In genomic region chr3:52253314-52254260, GRCh38 we compare ENCODE assay signal across 9 cellular contexts. TPM values are rescaled to one million over a fixed set of nuclear protein-coding genes. Genes with fewer than 3 reads are reported as not detected.
A peak's percentile ranks its signal among the peaks of the same experiment; 100 is the strongest.
DNase-seq lines count a peak whose midpoint lies in the region; ATAC-seq and TF ChIP-seq lines count a peak whose summit lies in the region.
"Had no signal": no experiment of that assay in that cellular context is flagged by ENCODE, and none has a peak within 500 bp of the region (broad histone marks: within the 10 kb centered on the region; RNA-seq: fewer than 3 reads in every experiment).

No MANE protein-coding gene starts in this region.

- H3K27ac Mint-ChIP-seq in CD8-positive, alpha-beta T cell: peak overlapping the region; percentile 100
- peak overlapping the region; percentile 99 for H3K27ac Mint-ChIP-seq in activated CD8-positive, alpha-beta T cell treated with anti-CD3 and anti-CD28 coated beads for 36 hours

- 36 to 55% methylated on average over 11 of the region's 11 CpGs for WGBS in esophagus, 2 donors

- H3K4me3 ChIP-seq in CD8-positive, alpha-beta T cell (ENCODE audit: low read depth, low read length): peak overlapping the region; percentile 32
- H3K4me3 ChIP-seq in esophagus (ENCODE audit: low read depth in 1 of 2, low read length in 2 of 2) (no peak overlapping the region), skin epidermis (no peak overlapping the region)

- H3K9me3 Mint-ChIP-seq in CD8-positive, alpha-beta T cell: no peaks in the 10 kb centered on the region
- H3K9me3 Mint-ChIP-seq in activated CD8-positive, alpha-beta T cell treated with anti-CD3 and anti-CD28 coated beads for 36 hours: no peaks in the 10 kb centered on the region

- no peak for TF ChIP-seq CTCF in CD8-positive, alpha-beta T cell (IDR thresholded peaks at IDR 0.05)
- no peak for TF ChIP-seq CTCF in activated CD8-positive, alpha-beta T cell treated with anti-CD3 and anti-CD28 coated beads for 36 hours (IDR thresholded peaks at IDR 0.05)

- H3K9me3 ChIP-seq in CD8-positive, alpha-beta T cell (ENCODE audit: low read length): no peaks in the 10 kb centered on the region
- no peaks in the 10 kb centered on the region for H3K9me3 ChIP-seq in esophagus (ENCODE audit: control insufficient read depth in 2 of 2, insufficient read depth in 1 of 2, low read depth in 1 of 2, low read length in 1 of 2)

- peak; percentile 86 for ATAC-seq in CD8-positive, alpha-beta T cell
- ATAC-seq in GM21528 (IDR thresholded peaks at IDR 0.05; ENCODE audit: low FRiP score, unreplicated experiment): peak; percentile 89
- ATAC-seq in activated CD8-positive, alpha-beta T cell treated with anti-CD3 and anti-CD28 coated beads for 36 hours: peak; percentile 88

- intact Hi-C loops in CD8-positive, alpha-beta T cell (cut with DNase I, micrococcal nuclease): loop anchor here (1.0 to 2.0 kb wide), 5 partner anchors 8 to 25 kb away; partner anchors contain the start of genes TWF2 (in 2 of the 2), WDR82 (in 2 of the 2) and PPM1M (in 1 of the 2)
- intact Hi-C loops in activated CD8-positive, alpha-beta T cell treated with anti-CD3 and anti-CD28 coated beads for 36 hours (cut with micrococcal nuclease): no loop called here

- DNase-seq in CD8-positive, alpha-beta T cell: peak; percentile 70 to 97 (median 83)
- peak; percentile 85 for DNase-seq in KG1 (lab: John Stamatoyannopoulos, UW)
- DNase-seq in activated CD8-positive, alpha-beta T cell treated with anti-CD3 and anti-CD28 coated beads for 36 hours: peak; percentile 96
- no peak for DNase-seq in kidney glomerular epithelial cell (lab: John Stamatoyannopoulos, UW)
- DNase-seq in NCI-H524 (lab: John Stamatoyannopoulos, UW): no peak

- peaks cover 48% of the 10 kb centered on the region for H3K36me3 ChIP-seq in CD8-positive, alpha-beta T cell (ENCODE audit: insufficient read depth, low read length)
- H3K36me3 ChIP-seq in esophagus (ENCODE audit: control insufficient read depth in 2 of 2, insufficient read depth in 2 of 2, low read length in 1 of 2): peaks cover 19 to 43% of the 10 kb centered on the region in 2 donors

- H3K4me3 Mint-ChIP-seq in CD8-positive, alpha-beta T cell: peak overlapping the region; percentile 84
- H3K4me3 Mint-ChIP-seq in activated CD8-positive, alpha-beta T cell treated with anti-CD3 and anti-CD28 coated beads for 36 hours: peak overlapping the region; percentile 70

- H3K27ac ChIP-seq in CD8-positive, alpha-beta T cell (ENCODE audit: low read depth, low read length): peak overlapping the region; percentile 76
- H3K27ac ChIP-seq in esophagus (ENCODE audit: low read depth in 2 of 2, low read length in 1 of 2) (peak overlapping the region; percentile 89 to 92), skin epidermis (peak overlapping the region in 20 of 21 experiments; percentile 9 to 95 (median 77))

- H3K36me3 Mint-ChIP-seq in CD8-positive, alpha-beta T cell: peaks cover 85% of the 10 kb centered on the region
- H3K36me3 Mint-ChIP-seq in activated CD8-positive, alpha-beta T cell treated with anti-CD3 and anti-CD28 coated beads for 36 hours (ENCODE audit: low read depth): peaks cover 84% of the 10 kb centered on the region

- CTCF ChIA-PET in CD8-positive, alpha-beta T cell (lab: Charles Lee): interaction anchor here (1.3 to 29.3 kb wide), 9 partner anchors 8 to 280 kb away, joined by 3 to 622 read pairs (median 23); partner anchors contain the start of genes ABHD14B, GLYCTK, PPM1M and TWF2
- CTCF ChIA-PET in activated CD8-positive, alpha-beta T cell treated with anti-CD3 and anti-CD28 coated beads for 36 hours (lab: Charles Lee): interaction anchor here (1.0 to 3.6 kb wide), 13 partner anchors 9 to 85 kb away, joined by 3 to 25 read pairs (median 13); partner anchors contain the start of genes TWF2 and WDR82

- no peaks in the 10 kb centered on the region for H3K27me3 ChIP-seq in CD8-positive, alpha-beta T cell (ENCODE audit: insufficient read depth, low read length)
- no peaks in the 10 kb centered on the region for H3K27me3 ChIP-seq in esophagus (ENCODE audit: control insufficient read depth in 1 of 2, insufficient read depth in 2 of 2, low read length in 2 of 2)

- H3K4me1 Mint-ChIP-seq in CD8-positive, alpha-beta T cell (ENCODE audit: low read depth): peaks cover 93% of the 10 kb centered on the region
- H3K4me1 Mint-ChIP-seq in activated CD8-positive, alpha-beta T cell treated with anti-CD3 and anti-CD28 coated beads for 36 hours (ENCODE audit: low read depth): peaks cover 85% of the 10 kb centered on the region

- H3K4me1 ChIP-seq in CD8-positive, alpha-beta T cell (ENCODE audit: insufficient read depth, low read length): peaks cover 96% of the 10 kb centered on the region
- peaks cover 5 to 36% of the 10 kb centered on the region in 2 donors for H3K4me1 ChIP-seq in esophagus (ENCODE audit: control insufficient read depth in 2 of 2, insufficient read depth in 2 of 2, low read length in 1 of 2)

- POLR2A ChIA-PET in CD8-positive, alpha-beta T cell (lab: Charles Lee): interaction anchor here (0.6 to 28.6 kb wide), 10 partner anchors 10 to 257 kb away, joined by 3 to 685 read pairs (median 6); partner anchors contain the start of genes GLYCTK, RPL29, TLR9 and TWF2
- POLR2A ChIA-PET in activated CD8-positive, alpha-beta T cell treated with anti-CD3 and anti-CD28 coated beads for 36 hours (lab: Charles Lee): interaction anchor here (0.8 to 4.9 kb wide), 10 partner anchors 10 to 37 kb away, joined by 3 to 77 read pairs (median 10); partner anchors contain the start of genes TWF2 and WDR82

- no peaks in the 10 kb centered on the region for H3K27me3 Mint-ChIP-seq in CD8-positive, alpha-beta T cell (ENCODE audit: low read depth)
- H3K27me3 Mint-ChIP-seq in activated CD8-positive, alpha-beta T cell treated with anti-CD3 and anti-CD28 coated beads for 36 hours: no peaks in the 10 kb centered on the region

RNA-seq across cellular contexts. Expression of gene PPM1M, which starts 8.0 kb away (rescaled TPM):
- total RNA-seq in CD8-positive, alpha-beta T cell: 10 to 100 TPM; 43.9 to 46.9 TPM
- total RNA-seq in activated CD8-positive, alpha-beta T cell treated with anti-CD3 and anti-CD28 coated beads for 36 hours: 100 to 1,000 TPM in 1 of 2 experiments, 10 to 100 TPM in 1; 94.3 to 100 TPM
- 10 to 100 TPM; 10.1 to 15.6 TPM for polyA plus RNA-seq in esophagus

RNA-seq across cellular contexts. Expression of gene TWF2, which starts 14.6 kb away (rescaled TPM):
- 10 to 100 TPM; 31.1 to 31.2 TPM for total RNA-seq in CD8-positive, alpha-beta T cell
- total RNA-seq in activated CD8-positive, alpha-beta T cell treated with anti-CD3 and anti-CD28 coated beads for 36 hours: 100 to 1,000 TPM; 137 TPM
- polyA plus RNA-seq in esophagus: 10 to 100 TPM; 22.0 to 40.3 TPM

RNA-seq across cellular contexts. Expression of gene WDR82, which starts 24.9 kb away (rescaled TPM):
- 100 to 1,000 TPM; 115 to 117 TPM for total RNA-seq in CD8-positive, alpha-beta T cell
- total RNA-seq in activated CD8-positive, alpha-beta T cell treated with anti-CD3 and anti-CD28 coated beads for 36 hours: 100 to 1,000 TPM; 103 to 105 TPM
- polyA plus RNA-seq in esophagus: 10 to 100 TPM; 19.9 to 33.6 TPM

RNA-seq across cellular contexts. Expression of gene TLR9, which starts 28.1 kb away (rescaled TPM):
- total RNA-seq in CD8-positive, alpha-beta T cell: under 1 TPM in 1 of 2 experiments, not detected in 1; 0.33 TPM
- total RNA-seq in activated CD8-positive, alpha-beta T cell treated with anti-CD3 and anti-CD28 coated beads for 36 hours: 1 to 10 TPM; 2.0 TPM
- polyA plus RNA-seq in esophagus: under 1 TPM; 0.10 to 0.14 TPM
- total RNA-seq: fibroblast of villous mesenchyme had no signal

RNA-seq across cellular contexts. Expression of gene GLYCTK, which starts 34.0 kb away (rescaled TPM):
- total RNA-seq in CD8-positive, alpha-beta T cell: 10 to 100 TPM; 27.1 to 28.1 TPM
- 10 to 100 TPM; 21.6 to 21.9 TPM for total RNA-seq in activated CD8-positive, alpha-beta T cell treated with anti-CD3 and anti-CD28 coated beads for 36 hours
- 1 to 10 TPM; 5.9 to 6.2 TPM for polyA plus RNA-seq in esophagus

Comparison
In these comparisons a context has a peak if more than half of its experiments do, and no peak if none do; other contexts are left out.
1. DNase-seq: peak in CD8-positive, alpha-beta T cell (7 of 7), KG1 (single experiment) and activated CD8-positive, alpha-beta T cell treated with anti-CD3 and anti-CD28 coated beads for 36 hours (single experiment); none in kidney glomerular epithelial cell (single experiment) and NCI-H524 (0 of 2).
2. RNA of gene TWF2, which starts 14.6 kb away (total RNA-seq): 137 TPM in activated CD8-positive, alpha-beta T cell treated with anti-CD3 and anti-CD28 coated beads for 36 hours; 31.1 to 31.2 TPM in CD8-positive, alpha-beta T cell; every median in the first group is over 4 times any median in the second.
3. Peak in every context shown above with its lines, with median percentiles within 50 percentile points of each other: ATAC-seq and H3K27ac ChIP-seq.